Comparison of ENCODE assay signal across 1 cellular context in the genomic region with DNA sequence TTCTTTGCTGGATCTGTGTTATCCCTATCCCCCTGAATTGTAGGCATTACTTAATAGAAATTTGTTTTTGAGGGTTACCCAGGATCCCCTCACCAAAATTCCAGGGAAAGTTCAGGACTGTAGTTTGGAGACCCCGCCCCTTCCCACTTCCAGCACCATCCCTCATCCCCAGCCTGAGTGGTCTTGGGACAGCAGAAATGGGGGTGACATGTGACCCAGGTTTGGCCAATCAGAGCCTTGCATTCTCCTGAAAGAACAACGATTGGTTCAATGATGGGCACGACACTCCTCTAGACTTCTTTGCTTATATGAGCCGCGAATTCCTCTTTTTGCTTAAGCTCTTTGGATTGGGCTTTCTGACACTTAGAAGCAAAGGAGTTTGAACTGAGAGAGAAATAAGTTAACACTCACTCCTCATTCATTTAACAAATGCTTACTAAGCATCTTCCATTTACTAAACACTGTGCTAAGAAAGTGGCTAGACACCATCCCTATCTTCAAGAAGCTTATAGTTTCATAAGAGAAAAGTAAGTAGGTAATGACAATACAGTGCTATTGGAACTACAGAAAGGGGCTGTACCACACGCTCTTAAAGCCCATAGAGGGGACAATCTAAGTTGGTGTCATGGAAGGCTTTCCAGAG.
TF ChIP-seq lines count a peak whose summit lies in the region.

No MANE protein-coding gene starts in this region.

TF ChIP-seq in GM23338, 12 proteins besides CTCF, POLR2A, EP300 and RAD21 (continued from another document):
- TF ChIP-seq, protein P1, sequence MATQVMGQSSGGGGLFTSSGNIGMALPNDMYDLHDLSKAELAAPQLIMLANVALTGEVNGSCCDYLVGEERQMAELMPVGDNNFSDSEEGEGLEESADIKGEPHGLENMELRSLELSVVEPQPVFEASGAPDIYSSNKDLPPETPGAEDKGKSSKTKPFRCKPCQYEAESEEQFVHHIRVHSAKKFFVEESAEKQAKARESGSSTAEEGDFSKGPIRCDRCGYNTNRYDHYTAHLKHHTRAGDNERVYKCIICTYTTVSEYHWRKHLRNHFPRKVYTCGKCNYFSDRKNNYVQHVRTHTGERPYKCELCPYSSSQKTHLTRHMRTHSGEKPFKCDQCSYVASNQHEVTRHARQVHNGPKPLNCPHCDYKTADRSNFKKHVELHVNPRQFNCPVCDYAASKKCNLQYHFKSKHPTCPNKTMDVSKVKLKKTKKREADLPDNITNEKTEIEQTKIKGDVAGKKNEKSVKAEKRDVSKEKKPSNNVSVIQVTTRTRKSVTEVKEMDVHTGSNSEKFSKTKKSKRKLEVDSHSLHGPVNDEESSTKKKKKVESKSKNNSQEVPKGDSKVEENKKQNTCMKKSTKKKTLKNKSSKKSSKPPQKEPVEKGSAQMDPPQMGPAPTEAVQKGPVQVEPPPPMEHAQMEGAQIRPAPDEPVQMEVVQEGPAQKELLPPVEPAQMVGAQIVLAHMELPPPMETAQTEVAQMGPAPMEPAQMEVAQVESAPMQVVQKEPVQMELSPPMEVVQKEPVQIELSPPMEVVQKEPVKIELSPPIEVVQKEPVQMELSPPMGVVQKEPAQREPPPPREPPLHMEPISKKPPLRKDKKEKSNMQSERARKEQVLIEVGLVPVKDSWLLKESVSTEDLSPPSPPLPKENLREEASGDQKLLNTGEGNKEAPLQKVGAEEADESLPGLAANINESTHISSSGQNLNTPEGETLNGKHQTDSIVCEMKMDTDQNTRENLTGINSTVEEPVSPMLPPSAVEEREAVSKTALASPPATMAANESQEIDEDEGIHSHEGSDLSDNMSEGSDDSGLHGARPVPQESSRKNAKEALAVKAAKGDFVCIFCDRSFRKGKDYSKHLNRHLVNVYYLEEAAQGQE (IDR thresholded peaks at IDR 0.05; ENCODE audit: unreplicated experiment): no peak
- no peak for TF ChIP-seq NANOG (IDR thresholded peaks at IDR 0.05; ENCODE audit: borderline replicate concordance)
- no peak for TF ChIP-seq EZH2phosphoT487 (IDR thresholded peaks at IDR 0.05; ENCODE audit: unreplicated experiment)
- TF ChIP-seq STAT1 (IDR thresholded peaks at IDR 0.05; ENCODE audit: unreplicated experiment): no peak
- TF ChIP-seq, protein P2, sequence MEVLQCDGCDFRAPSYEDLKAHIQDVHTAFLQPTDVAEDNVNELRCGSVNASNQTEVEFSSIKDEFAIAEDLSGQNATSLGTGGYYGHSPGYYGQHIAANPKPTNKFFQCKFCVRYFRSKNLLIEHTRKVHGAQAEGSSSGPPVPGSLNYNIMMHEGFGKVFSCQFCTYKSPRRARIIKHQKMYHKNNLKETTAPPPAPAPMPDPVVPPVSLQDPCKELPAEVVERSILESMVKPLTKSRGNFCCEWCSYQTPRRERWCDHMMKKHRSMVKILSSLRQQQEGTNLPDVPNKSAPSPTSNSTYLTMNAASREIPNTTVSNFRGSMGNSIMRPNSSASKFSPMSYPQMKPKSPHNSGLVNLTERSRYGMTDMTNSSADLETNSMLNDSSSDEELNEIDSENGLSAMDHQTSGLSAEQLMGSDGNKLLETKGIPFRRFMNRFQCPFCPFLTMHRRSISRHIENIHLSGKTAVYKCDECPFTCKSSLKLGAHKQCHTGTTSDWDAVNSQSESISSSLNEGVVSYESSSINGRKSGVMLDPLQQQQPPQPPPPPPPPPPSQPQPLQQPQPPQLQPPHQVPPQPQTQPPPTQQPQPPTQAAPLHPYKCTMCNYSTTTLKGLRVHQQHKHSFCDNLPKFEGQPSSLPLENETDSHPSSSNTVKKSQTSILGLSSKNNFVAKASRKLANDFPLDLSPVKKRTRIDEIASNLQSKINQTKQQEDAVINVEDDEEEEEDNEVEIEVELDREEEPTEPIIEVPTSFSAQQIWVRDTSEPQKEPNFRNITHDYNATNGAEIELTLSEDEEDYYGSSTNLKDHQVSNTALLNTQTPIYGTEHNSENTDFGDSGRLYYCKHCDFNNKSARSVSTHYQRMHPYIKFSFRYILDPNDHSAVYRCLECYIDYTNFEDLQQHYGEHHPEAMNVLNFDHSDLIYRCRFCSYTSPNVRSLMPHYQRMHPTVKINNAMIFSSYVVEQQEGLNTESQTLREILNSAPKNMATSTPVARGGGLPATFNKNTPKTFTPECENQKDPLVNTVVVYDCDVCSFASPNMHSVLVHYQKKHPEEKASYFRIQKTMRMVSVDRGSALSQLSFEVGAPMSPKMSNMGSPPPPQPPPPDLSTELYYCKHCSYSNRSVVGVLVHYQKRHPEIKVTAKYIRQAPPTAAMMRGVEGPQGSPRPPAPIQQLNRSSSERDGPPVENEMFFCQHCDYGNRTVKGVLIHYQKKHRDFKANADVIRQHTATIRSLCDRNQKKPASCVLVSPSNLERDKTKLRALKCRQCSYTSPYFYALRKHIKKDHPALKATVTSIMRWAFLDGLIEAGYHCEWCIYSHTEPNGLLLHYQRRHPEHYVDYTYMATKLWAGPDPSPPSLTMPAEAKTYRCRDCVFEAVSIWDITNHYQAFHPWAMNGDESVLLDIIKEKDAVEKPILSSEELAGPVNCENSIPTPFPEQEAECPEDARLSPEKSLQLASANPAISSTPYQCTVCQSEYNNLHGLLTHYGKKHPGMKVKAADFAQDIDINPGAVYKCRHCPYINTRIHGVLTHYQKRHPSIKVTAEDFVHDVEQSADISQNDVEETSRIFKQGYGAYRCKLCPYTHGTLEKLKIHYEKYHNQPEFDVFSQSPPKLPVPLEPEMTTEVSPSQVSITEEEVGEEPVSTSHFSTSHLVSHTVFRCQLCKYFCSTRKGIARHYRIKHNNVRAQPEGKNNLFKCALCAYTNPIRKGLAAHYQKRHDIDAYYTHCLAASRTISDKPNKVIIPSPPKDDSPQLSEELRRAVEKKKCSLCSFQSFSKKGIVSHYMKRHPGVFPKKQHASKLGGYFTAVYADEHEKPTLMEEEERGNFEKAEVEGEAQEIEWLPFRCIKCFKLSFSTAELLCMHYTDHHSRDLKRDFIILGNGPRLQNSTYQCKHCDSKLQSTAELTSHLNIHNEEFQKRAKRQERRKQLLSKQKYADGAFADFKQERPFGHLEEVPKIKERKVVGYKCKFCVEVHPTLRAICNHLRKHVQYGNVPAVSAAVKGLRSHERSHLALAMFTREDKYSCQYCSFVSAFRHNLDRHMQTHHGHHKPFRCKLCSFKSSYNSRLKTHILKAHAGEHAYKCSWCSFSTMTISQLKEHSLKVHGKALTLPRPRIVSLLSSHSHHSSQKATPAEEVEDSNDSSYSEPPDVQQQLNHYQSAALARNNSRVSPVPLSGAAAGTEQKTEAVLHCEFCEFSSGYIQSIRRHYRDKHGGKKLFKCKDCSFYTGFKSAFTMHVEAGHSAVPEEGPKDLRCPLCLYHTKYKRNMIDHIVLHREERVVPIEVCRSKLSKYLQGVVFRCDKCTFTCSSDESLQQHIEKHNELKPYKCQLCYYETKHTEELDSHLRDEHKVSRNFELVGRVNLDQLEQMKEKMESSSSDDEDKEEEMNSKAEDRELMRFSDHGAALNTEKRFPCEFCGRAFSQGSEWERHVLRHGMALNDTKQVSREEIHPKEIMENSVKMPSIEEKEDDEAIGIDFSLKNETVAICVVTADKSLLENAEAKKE (CRISPR knock-in tag; IDR thresholded peaks at IDR 0.05): no peak
- TF ChIP-seq ZNF331 (CRISPR knock-in tag; IDR thresholded peaks at IDR 0.05; ENCODE audit: low read depth): no peak
